Comparison of ENCODE assay signal across 1 cellular context in genomic region chr3:9169326-9169725, GRCh38.
TF ChIP-seq lines count a peak whose summit lies in the region.

No MANE protein-coding gene starts in this region.

TF ChIP-seq in WTC11, 78 proteins besides CTCF, POLR2A, EP300 and RAD21:
- TF ChIP-seq AR (CRISPR knock-in tag; IDR thresholded peaks at IDR 0.05), result no peak
- TF ChIP-seq NFYB (CRISPR knock-in tag; conservative IDR thresholded peaks at IDR 0.05; ENCODE audit: low read depth), result no peak
- TF ChIP-seq, protein P1, sequence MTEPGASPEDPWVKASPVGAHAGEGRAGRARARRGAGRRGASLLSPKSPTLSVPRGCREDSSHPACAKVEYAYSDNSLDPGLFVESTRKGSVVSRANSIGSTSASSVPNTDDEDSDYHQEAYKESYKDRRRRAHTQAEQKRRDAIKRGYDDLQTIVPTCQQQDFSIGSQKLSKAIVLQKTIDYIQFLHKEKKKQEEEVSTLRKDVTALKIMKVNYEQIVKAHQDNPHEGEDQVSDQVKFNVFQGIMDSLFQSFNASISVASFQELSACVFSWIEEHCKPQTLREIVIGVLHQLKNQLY (CRISPR knock-in tag; IDR thresholded peaks at IDR 0.05), result no peak
- TF ChIP-seq NR1H2 (CRISPR knock-in tag; IDR thresholded peaks at IDR 0.05), result no peak
- no peak for TF ChIP-seq TCF7 (CRISPR knock-in tag; IDR thresholded peaks at IDR 0.05; ENCODE audit: low read depth)
- no peak for TF ChIP-seq SMAD4 (CRISPR knock-in tag; IDR thresholded peaks at IDR 0.05)
- TF ChIP-seq, protein P2, sequence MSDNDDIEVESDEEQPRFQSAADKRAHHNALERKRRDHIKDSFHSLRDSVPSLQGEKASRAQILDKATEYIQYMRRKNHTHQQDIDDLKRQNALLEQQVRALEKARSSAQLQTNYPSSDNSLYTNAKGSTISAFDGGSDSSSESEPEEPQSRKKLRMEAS (CRISPR knock-in tag; IDR thresholded peaks at IDR 0.05), result no peak
- no peak for TF ChIP-seq PRRX2 (CRISPR knock-in tag; IDR thresholded peaks at IDR 0.05)
- no peak for TF ChIP-seq TP53 (CRISPR knock-in tag; IDR thresholded peaks at IDR 0.05)
- TF ChIP-seq CREM (CRISPR knock-in tag; IDR thresholded peaks at IDR 0.05), result no peak
- TF ChIP-seq ETV6 (CRISPR knock-in tag; IDR thresholded peaks at IDR 0.05), result no peak
- no peak for TF ChIP-seq USF1 (CRISPR knock-in tag; IDR thresholded peaks at IDR 0.05)
- no peak for TF ChIP-seq ZNF425 (CRISPR knock-in tag; conservative IDR thresholded peaks at IDR 0.05)
- no peak for TF ChIP-seq ZBTB21 (CRISPR knock-in tag; IDR thresholded peaks at IDR 0.05; ENCODE audit: borderline replicate concordance)
- no peak for TF ChIP-seq ELF4 (CRISPR knock-in tag; IDR thresholded peaks at IDR 0.05; ENCODE audit: low read depth)
- no peak for TF ChIP-seq RELA (CRISPR knock-in tag; IDR thresholded peaks at IDR 0.05; ENCODE audit: borderline replicate concordance)
- no peak for TF ChIP-seq HMGXB4 (CRISPR knock-in tag; IDR thresholded peaks at IDR 0.05)
